36 cellular contexts compared by ENCODE assay signal in the genomic region with DNA sequence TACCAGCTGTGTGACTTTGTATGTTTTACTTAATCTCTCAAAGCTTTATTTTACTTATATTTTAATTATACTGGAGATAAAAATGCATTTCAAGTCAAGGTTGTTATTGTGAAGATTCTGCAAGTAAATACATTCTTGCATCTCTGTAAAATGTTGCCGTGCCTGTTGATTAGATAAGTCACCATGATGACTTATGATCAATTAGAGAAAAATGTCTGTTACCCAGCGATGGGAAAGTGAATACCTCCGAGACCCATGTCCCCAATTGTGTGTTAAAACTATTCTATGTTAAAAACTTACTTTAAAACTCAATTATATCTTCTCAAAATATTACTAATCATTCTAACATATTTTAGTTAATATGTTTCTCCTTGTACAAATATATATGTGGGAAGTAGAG. TPM values are rescaled to one million over a fixed set of nuclear protein-coding genes. Genes with fewer than 3 reads are reported as not detected.
"Had no signal": no experiment of that assay in that cellular context is flagged by ENCODE, and none has a peak within 500 bp of the region (broad histone marks: within the 10 kb centered on the region; RNA-seq: fewer than 3 reads in every experiment).

No MANE protein-coding gene starts in this region.

- H3K27me3 ChIP-seq: MG63 had no signal

- DNase-seq: Karpas-422, Kasumi-1, MG63, MM.1S, MV-4-11, NCI-H1048, NCI-H1092, NCI-H1092 treated with DMSO at 0.1 percent for 48 hours, NCI-H1105, NCI-H1105 treated with DMSO at 0.1 percent for 48 hours, NCI-H1417, NCI-H1417 treated with DMSO at 0.1 percent for 48 hours, NCI-H1436, NCI-H1436 treated with DMSO at 0.1 percent for 48 hours, NCI-H146, NCI-H1694, NCI-H1694 treated with DMSO at 0.1 percent for 48 hours, NCI-H187, NCI-H187 treated with DMSO at 0.1 percent for 48 hours, NCI-H1930, NCI-H2029, NCI-H2029 treated with DMSO at 0.1 percent for 48 hours, NCI-H2081, NCI-H2081 treated with DMSO at 0.1 percent for 48 hours, NCI-H2107, NCI-H2171, NCI-H2171 treated with DMSO at 0.1 percent for 48 hours, NCI-H2227 treated with DMSO at 0.1 percent for 48 hours, NCI-H226, NCI-H345, NCI-H446, NCI-H446 treated with DMSO at 0.1 percent for 48 hours, NCI-H510A, NCI-H510A treated with DMSO at 0.1 percent for 48 hours, NCI-H524 had no signal

- H3K4me3 ChIP-seq: MG63 had no signal

- H3K36me3 ChIP-seq: MG63 had no signal

- H3K9me3 ChIP-seq: MG63 had no signal

RNA-seq across cellular contexts. Expression of a gene that starts 39.9 kb away (rescaled TPM):
- total RNA-seq: MCF 10A had no signal
